In the genomic region with DNA sequence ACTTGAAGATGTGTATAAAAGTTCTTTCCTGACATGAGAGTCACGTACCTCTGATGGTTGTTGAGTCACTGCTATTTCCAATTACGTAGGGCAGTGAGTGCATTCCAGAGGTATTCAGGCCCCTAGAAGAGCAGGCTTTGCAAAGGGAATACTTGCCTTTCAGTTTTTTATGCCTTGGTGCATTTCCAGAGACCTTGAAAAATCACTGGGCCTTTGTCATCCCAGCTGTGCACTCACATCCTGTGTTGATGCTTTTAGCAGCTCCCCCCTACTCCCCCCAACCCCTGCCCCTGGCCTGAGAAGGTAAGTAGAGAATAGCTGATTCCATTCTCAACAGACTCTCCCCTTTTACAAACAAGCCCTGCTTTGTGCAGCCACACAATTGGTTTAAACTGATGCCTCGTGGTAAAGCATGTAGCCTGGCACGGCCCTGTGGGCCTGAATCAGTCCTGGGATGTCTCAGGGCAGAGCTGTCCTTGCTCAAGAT, we compare ENCODE assay signal across 9 cellular contexts.
DNase-seq lines count a peak whose midpoint lies in the region; ATAC-seq, FAIRE-seq and TF ChIP-seq lines count a peak whose summit lies in the region.
"Had no signal": no experiment of that assay in that cellular context is flagged by ENCODE, and none has a peak within 500 bp of the region (broad histone marks: within the 10 kb centered on the region; RNA-seq: fewer than 3 reads in every experiment).

No MANE protein-coding gene starts in this region.

- H3K27me3 ChIP-seq in heart right ventricle (no peaks in the 10 kb centered on the region), colonic mucosa (no peaks in the 10 kb centered on the region), lung (ENCODE audit: control insufficient read depth, insufficient read depth) (no peaks in the 10 kb centered on the region)

- no peak overlapping the region for H3K27ac Mint-ChIP-seq in activated CD4-positive, alpha-beta memory T cell treated with anti-CD3 and anti-CD28 coated beads, Interleukin-2, amount 10 ng/mL, durations not matched to agents 7 days and 5 days

- 36 to 38% methylated on average over 4 of the region's 4 CpGs for WGBS in heart right ventricle, 2 donors
- 45 to 73% methylated on average over 4 of the region's 4 CpGs for WGBS in lung, 2 donors

- H3K36me3 Mint-ChIP-seq in activated CD4-positive, alpha-beta memory T cell treated with anti-CD3 and anti-CD28 coated beads, Interleukin-2, amount 10 ng/mL, durations not matched to agents 7 days and 5 days (ENCODE audit: low read depth), result no peaks in the 10 kb centered on the region

- POLR2A ChIA-PET in activated CD4-positive, alpha-beta memory T cell treated with anti-CD3 and anti-CD28 coated beads, Interleukin-2, amount 10 ng/mL, durations not matched to agents 7 days and 5 days (lab: Charles Lee), result no interaction called here

- intact Hi-C loops in heart right ventricle (cut with DNase I) (loop anchor here in 1 of 10 donors (10.0 kb wide), 1 partner anchor 208 kb away; a partner anchor contains a TSS), left ventricle myocardium superior (cut with micrococcal nuclease) (no loop called here), colonic mucosa (cut with DNase I) (no loop called here)

- H3K27me3 Mint-ChIP-seq in activated CD4-positive, alpha-beta memory T cell treated with anti-CD3 and anti-CD28 coated beads, Interleukin-2, amount 10 ng/mL, durations not matched to agents 7 days and 5 days, result peaks cover 2% of the 10 kb centered on the region

- H3K9ac ChIP-seq in colonic mucosa (ENCODE audit: low read depth in 2 of 2, low read length in 2 of 2), result no peak overlapping the region

- DNase-seq in heart right ventricle (no peak), left ventricle myocardium superior (no peak), colonic mucosa (no peak), lung (ENCODE audit: low spot score) (no peak), urothelium cell line (ENCODE audit: low spot score) (peak; percentile 85), NK-92 (lab: John Stamatoyannopoulos, UW; ENCODE audit: unreplicated experiment) (no peak)
- DNase-seq in activated CD4-positive, alpha-beta memory T cell treated with anti-CD3 and anti-CD28 coated beads, Interleukin-2, amount 10 ng/mL, durations not matched to agents 7 days and 5 days, result no peak
- no peak for DNase-seq in stimulated activated CD4-positive, alpha-beta T cell treated with anti-CD3 and anti-CD28 coated beads, Interleukin-15, amount 100 ng/mL, for 24 hours
- DNase-seq: NK-92 treated with Interleukin-12 subunit alpha and Interleukin-12 subunit beta, amount 100 ng/mL, for 24 hours had no signal

- no peak for FAIRE-seq in urothelium cell line (lab: Jason Lieb, UNC)

- H3K4me1 ChIP-seq in heart right ventricle, result peaks cover 0 to 49% (median 18%) of the 10 kb centered on the region in 9 donors
- no peaks in the 10 kb centered on the region for H3K4me1 ChIP-seq in colonic mucosa
- peaks cover 6 to 13% of the 10 kb centered on the region in 2 donors for H3K4me1 ChIP-seq in lung (ENCODE audit: control insufficient read depth in 2 of 2, insufficient read depth in 2 of 2, low read length in 2 of 2)

- no peak for TF ChIP-seq CTCF in heart right ventricle (IDR thresholded peaks at IDR 0.05)
- TF ChIP-seq CTCF in colonic mucosa (IDR thresholded peaks at IDR 0.05), result no peak
- TF ChIP-seq CTCF in lung (IDR thresholded peaks at IDR 0.05; ENCODE audit: control extremely low read depth, extremely low read depth), result no peak

- H3K4me3 ChIP-seq in heart right ventricle (no peak overlapping the region), colonic mucosa (no peak overlapping the region), lung (no peak overlapping the region)

- H3K36me3 ChIP-seq in heart right ventricle, result no peaks in the 10 kb centered on the region
- H3K36me3 ChIP-seq in colonic mucosa, result no peaks in the 10 kb centered on the region
- peaks cover 1 to 2% of the 10 kb centered on the region in 2 donors for H3K36me3 ChIP-seq in lung (ENCODE audit: control insufficient read depth in 2 of 2, insufficient read depth in 2 of 2, low read length in 2 of 2)

- CTCF ChIA-PET in activated CD4-positive, alpha-beta memory T cell treated with anti-CD3 and anti-CD28 coated beads, Interleukin-2, amount 10 ng/mL, durations not matched to agents 7 days and 5 days (lab: Charles Lee), result no interaction called here

- H3K27ac ChIP-seq in heart right ventricle, result peak overlapping the region in 7 of 10 donors; percentile 13 to 55 (median 33)
- H3K27ac ChIP-seq in colonic mucosa, result peak overlapping the region; percentile 17
- H3K27ac ChIP-seq in lung (ENCODE audit: low read depth in 1 of 2, low read length in 1 of 2), result peak overlapping the region; percentile 22 to 72

- H3K4me1 Mint-ChIP-seq in activated CD4-positive, alpha-beta memory T cell treated with anti-CD3 and anti-CD28 coated beads, Interleukin-2, amount 10 ng/mL, durations not matched to agents 7 days and 5 days, result no peaks in the 10 kb centered on the region

- ATAC-seq in heart right ventricle, result peak in 7 of 8 donors; percentile 7 to 71 (median 52)
- ATAC-seq in left ventricle myocardium superior, result no peak
- ATAC-seq in lung (ENCODE audit: insufficient read depth, low FRiP score), result peak; percentile 75

- H3K9me3 ChIP-seq in heart right ventricle (no peaks in the 10 kb centered on the region), colonic mucosa (no peaks in the 10 kb centered on the region), lung (ENCODE audit: control insufficient read depth in 2 of 2, insufficient read depth in 1 of 2, low read length in 1 of 2) (no peaks in the 10 kb centered on the region)

- H3K4me3 Mint-ChIP-seq in activated CD4-positive, alpha-beta memory T cell treated with anti-CD3 and anti-CD28 coated beads, Interleukin-2, amount 10 ng/mL, durations not matched to agents 7 days and 5 days, result no peak overlapping the region

- no peaks in the 10 kb centered on the region for H3K9me3 Mint-ChIP-seq in activated CD4-positive, alpha-beta memory T cell treated with anti-CD3 and anti-CD28 coated beads, Interleukin-2, amount 10 ng/mL, durations not matched to agents 7 days and 5 days
